1 cellular context compared by ENCODE assay signal in genomic region chr15:62301993-62302665, GRCh38.
TF ChIP-seq lines count a peak whose summit lies in the region.

No MANE protein-coding gene starts in this region.

TF ChIP-seq in SK-N-SH, 30 proteins besides CTCF, POLR2A, EP300 and RAD21 (continued from another document):
- no peak for TF ChIP-seq USF2 (IDR thresholded peaks at IDR 0.05; ENCODE audit: borderline replicate concordance, low read depth, low read length)
